In the genomic region with DNA sequence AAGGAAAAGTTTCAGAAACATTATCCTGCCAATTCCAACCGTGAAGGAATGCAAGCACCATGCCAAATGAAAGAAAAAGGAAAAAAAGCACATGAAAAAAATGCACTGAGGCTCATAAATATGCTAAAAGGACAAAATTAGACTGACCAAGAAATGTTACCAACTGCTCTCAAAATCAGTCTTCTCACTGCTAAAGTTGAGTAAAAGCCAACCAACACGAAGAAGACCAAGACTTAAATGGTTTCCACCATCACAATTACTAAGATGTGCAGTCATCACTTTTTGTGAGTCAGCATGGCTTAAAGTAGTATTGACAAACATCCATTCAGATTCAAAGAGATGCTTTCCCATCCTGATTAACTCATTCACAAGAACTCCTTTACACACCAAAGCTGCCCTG, we compare ENCODE assay signal across 33 cellular contexts. TPM values are rescaled to one million over a fixed set of nuclear protein-coding genes. Genes with fewer than 3 reads are reported as not detected.
A peak's percentile ranks its signal among the peaks of the same experiment; 100 is the strongest.
DNase-seq lines count a peak whose midpoint lies in the region; ATAC-seq, FAIRE-seq and TF ChIP-seq lines count a peak whose summit lies in the region.
"Had no signal": no experiment of that assay in that cellular context is flagged by ENCODE, and none has a peak within 500 bp of the region (broad histone marks: within the 10 kb centered on the region; RNA-seq: fewer than 3 reads in every experiment).

No MANE protein-coding gene starts in this region.

- no peak overlapping the region for H2BK5ac ChIP-seq in mesendoderm (ENCODE audit: low read length)

- H3K79me2 ChIP-seq in mesendoderm (ENCODE audit: control insufficient read depth, insufficient read depth, low read length): no peaks in the 10 kb centered on the region

- no peak overlapping the region for H3K4me3 Mint-ChIP-seq in activated naive CD8-positive, alpha-beta T cell treated with anti-CD3 and anti-CD28 coated beads, Interleukin-2, amount 50 U/mL, for 24 hours
- H3K4me3 Mint-ChIP-seq: IgD-negative memory B cell; natural killer cell treated with Interleukin-12 subunit alpha and Interleukin-12 subunit beta and Interleukin-15 and Interleukin-18, amount 100 ng/mL, for 72 hours had no signal

- H3K4me1 ChIP-seq in A549 (no peaks in the 10 kb centered on the region), mesendoderm (ENCODE audit: control insufficient read depth, low read depth, low read length) (no peaks in the 10 kb centered on the region)
- H3K4me1 ChIP-seq: ascending aorta, Caco-2, lower lobe of right lung, tibial nerve had no signal

- no peak overlapping the region for H3K27ac Mint-ChIP-seq in activated naive CD8-positive, alpha-beta T cell treated with anti-CD3 and anti-CD28 coated beads, Interleukin-2, amount 50 U/mL, for 24 hours
- H3K27ac Mint-ChIP-seq: activated naive CD4-positive, alpha-beta T cell treated with anti-CD3 and anti-CD28 coated beads, Interleukin-2, amount 50 U/mL, for 72 hours; natural killer cell treated with Interleukin-12 subunit alpha and Interleukin-12 subunit beta and Interleukin-15 and Interleukin-18, amount 100 ng/mL, for 72 hours had no signal

- 0% methylated on average over 2 of the region's 2 CpGs for whole genome bisulfite sequencing in A549 (ENCODE audit: missing lambda C conversion rate)
- no CpG with 5 or more reads among the region's 2 CpGs for WGBS in mesendoderm (ENCODE audit: extremely low coverage, insufficient coverage, low lambda C conversion rate)

- DNase-seq in A549 (ENCODE audit: low read depth in 1 of 2, low spot score in 1 of 2): no peak
- DNase-seq in EH (ENCODE audit: low read depth): peak; percentile 66
- peak; percentile 60 for DNase-seq in astrocyte of the cerebellum (ENCODE audit: low read depth)
- DNase-seq in fibroblast of pulmonary artery (ENCODE audit: low read depth): peak; percentile 14
- DNase-seq in mesendoderm: no peak
- no peak for DNase-seq in activated naive CD8-positive, alpha-beta T cell treated with anti-CD3 and anti-CD28 coated beads, Interleukin-2, amount 50 U/mL, for 24 hours
- DNase-seq in D341Med (ENCODE audit: low spot score): no peak
- DNase-seq: activated CD4-positive, alpha-beta T cell treated with anti-CD3 and anti-CD28 coated beads, Interleukin-2, amount 50 U/mL, for 4 hours; activated CD8-positive, alpha-beta memory T cell treated with anti-CD3 and anti-CD28 coated beads, Interleukin-2, amount 50 U/mL, for 48 hours; Caco-2; DMS79; dorsolateral prefrontal cortex; GF-D8; head of caudate nucleus; lower lobe of right lung; mucosa of descending colon; NCI-H1105; NCI-H2029 treated with DMSO at 0.1 percent for 48 hours; NCI-H2227 treated with DMSO at 0.1 percent for 48 hours; NCI-H526 treated with DMSO at 0.1 percent for 48 hours; SHP77 treated with DMSO at 0.1 percent for 48 hours; small intestine; stimulated activated CD4-positive, alpha-beta T cell treated with anti-CD3 and anti-CD28 coated beads, Interleukin-2, amount 100 ng/mL, for 24 hours; T-helper 9 cell had no signal

- no peak overlapping the region for H3K9ac ChIP-seq in mesendoderm (ENCODE audit: low read length)

- H3K18ac ChIP-seq in mesendoderm (ENCODE audit: low read length): no peak overlapping the region

- no peak for FAIRE-seq in A549 (lab: Jason Lieb, UNC)
- FAIRE-seq: H1, small intestine had no signal

- no peak for TF ChIP-seq RAD21 in A549 (conservative IDR thresholded peaks at IDR 0.05 in 1 of 2, IDR thresholded peaks at IDR 0.05 in 1 of 2)

- no peaks in the 10 kb centered on the region for H3K79me1 ChIP-seq in mesendoderm (ENCODE audit: low read length)

- no peak for TF ChIP-seq EP300 in A549 (IDR thresholded peaks at IDR 0.05)

- no peak overlapping the region for H3K56ac ChIP-seq in mesendoderm (ENCODE audit: low read length)

- no peak for TF ChIP-seq CTCF in A549 (IDR thresholded peaks at IDR 0.05)
- no peak for TF ChIP-seq CTCF in astrocyte of the cerebellum (IDR thresholded peaks at IDR 0.05; ENCODE audit: low read depth, low read length, missing control alignments)
- no peak for TF ChIP-seq CTCF in fibroblast of pulmonary artery (IDR thresholded peaks at IDR 0.05; ENCODE audit: low read length, missing control alignments)

- H3K27me3 ChIP-seq in mesendoderm (ENCODE audit: insufficient read depth, low read length, poor library complexity): no peaks in the 10 kb centered on the region
- H3K27me3 ChIP-seq: ascending aorta, dorsolateral prefrontal cortex, tibial nerve had no signal

- no peak overlapping the region for H4K5ac ChIP-seq in mesendoderm (ENCODE audit: low read length)

- H3K36me3 ChIP-seq in mesendoderm (ENCODE audit: control insufficient read depth, insufficient read depth, low read length): no peaks in the 10 kb centered on the region
- H3K36me3 ChIP-seq: ascending aorta, lower lobe of right lung, tibial nerve had no signal

- no peaks in the 10 kb centered on the region for H3K27me3 Mint-ChIP-seq in activated naive CD8-positive, alpha-beta T cell treated with anti-CD3 and anti-CD28 coated beads, Interleukin-2, amount 50 U/mL, for 24 hours
- H3K27me3 Mint-ChIP-seq: IgD-negative memory B cell had no signal

- H3K23ac ChIP-seq in mesendoderm (ENCODE audit: low read length): no peak overlapping the region

- POLR2A ChIA-PET in A549 (lab: Yijun Ruan, JAX): no interaction called here

- H3K4me3 ChIP-seq in A549: no peak overlapping the region
- no peak overlapping the region for H3K4me3 ChIP-seq in astrocyte of the cerebellum (ENCODE audit: low read depth, low read length)
- no peak overlapping the region for H3K4me3 ChIP-seq in fibroblast of pulmonary artery (replicated peaks; ENCODE audit: low read depth, low read length)
- H3K4me3 ChIP-seq in mesendoderm (ENCODE audit: low read length): no peak overlapping the region
- H3K4me3 ChIP-seq: ascending aorta, dorsolateral prefrontal cortex, lower lobe of right lung, mucosa of descending colon, tibial nerve had no signal

- TF ChIP-seq POLR2A in A549 (IDR thresholded peaks at IDR 0.05; ENCODE audit: low read length) (no peak), GM18505 (IDR thresholded peaks at IDR 0.05; ENCODE audit: borderline replicate concordance, extremely low read depth, insufficient read depth, insufficient read length) (no peak)

- H3K4ac ChIP-seq in mesendoderm (ENCODE audit: low read depth, low read length): no peak overlapping the region

- H3K9me3 Mint-ChIP-seq in activated naive CD8-positive, alpha-beta T cell treated with anti-CD3 and anti-CD28 coated beads, Interleukin-2, amount 50 U/mL, for 24 hours: peaks cover 11% of the 10 kb centered on the region

- ATAC-seq in A549 (no peak), GM18505 (IDR thresholded peaks at IDR 0.05; ENCODE audit: unreplicated experiment) (no peak)
- ATAC-seq in activated naive CD8-positive, alpha-beta T cell treated with anti-CD3 and anti-CD28 coated beads, Interleukin-2, amount 50 U/mL, for 24 hours: no peak
- ATAC-seq: lower lobe of right lung; mucosa of descending colon; natural killer cell treated with Interleukin-12 subunit alpha and Interleukin-12 subunit beta and Interleukin-15 and Interleukin-18, amount 100 ng/mL, for 72 hours; Panc1 had no signal

- H3K9me3 ChIP-seq in A549: no peaks in the 10 kb centered on the region
- H3K9me3 ChIP-seq: Caco-2 had no signal

- H3K4me2 ChIP-seq in A549 (no peak overlapping the region), mesendoderm (ENCODE audit: low read length) (no peak overlapping the region)

- H3K27ac ChIP-seq in A549 (no peak overlapping the region), mesendoderm (ENCODE audit: low read depth, low read length) (no peak overlapping the region)
- H3K27ac ChIP-seq: ascending aorta, C4-2B, dorsolateral prefrontal cortex, lower lobe of right lung, tibial nerve had no signal

- no peak overlapping the region for H4K8ac ChIP-seq in mesendoderm (ENCODE audit: low read depth, low read length)

- no peak overlapping the region for H2AK5ac ChIP-seq in mesendoderm (ENCODE audit: low read length)

- CTCF ChIA-PET in A549 (lab: Yijun Ruan, JAX): no interaction called here

- H3K36me3 Mint-ChIP-seq in activated naive CD8-positive, alpha-beta T cell treated with anti-CD3 and anti-CD28 coated beads, Interleukin-2, amount 50 U/mL, for 24 hours (ENCODE audit: low read depth): peaks cover 6% of the 10 kb centered on the region
- H3K36me3 Mint-ChIP-seq: IgD-negative memory B cell had no signal

- H2BK15ac ChIP-seq in mesendoderm (replicated peaks; ENCODE audit: low read depth): no peak overlapping the region

- no peaks in the 10 kb centered on the region for H3K4me1 Mint-ChIP-seq in activated naive CD8-positive, alpha-beta T cell treated with anti-CD3 and anti-CD28 coated beads, Interleukin-2, amount 50 U/mL, for 24 hours

- no peak overlapping the region for H2BK120ac ChIP-seq in mesendoderm (ENCODE audit: low read depth, low read length)

- in situ Hi-C loops in astrocyte of the cerebellum (cut with HindIII; ENCODE audit: low sequenced_read_pairs): no loop called here

TF ChIP-seq in A549, 52 proteins besides CTCF, POLR2A, EP300 and RAD21:
- TF ChIP-seq MAFK (IDR thresholded peaks at IDR 0.05; ENCODE audit: partially characterized antibody) (peak; percentile 29), CHD4 (IDR thresholded peaks at IDR 0.05; ENCODE audit: borderline replicate concordance) (no peak)

RNA-seq across cellular contexts. Expression of gene CDYL2, which starts 16.4 kb away (rescaled TPM):
- polyA plus RNA-seq in A549 (2011; rRNA removed) (0.09 and 0.10 TPM in 2 replicates), A549 (2017; fragmentation: RNase III; extraction: RNeasy Plus Mini Kit Qiagen cat#74134 plus additional on column Dnase treatment) (0.03 to 0.07 TPM (median 0.05 TPM) in 3 replicates)
- 0.04 TPM in 2 replicates for polyA plus RNA-seq in A549 (2012; cell fraction: cytosol; rRNA removed)
- 0.05 and 0.07 TPM in 2 replicates for polyA plus RNA-seq in A549 (2012; cell fraction: nucleus; rRNA removed)
- polyA minus RNA-seq in A549 (2011; rRNA and poly(A)+ RNA removed): 0.19 and 0.95 TPM in 2 replicates
- 1.4 TPM for polyA plus RNA-seq in mesendoderm (2013, experiment 1 of 2)
- polyA plus RNA-seq in mesendoderm (2013, experiment 2 of 2): 1.2 TPM

Comparison
In these comparisons a context has a peak if more than half of its experiments do, and no peak if none do; other contexts are left out.
1. DNase-seq: peak in EH (single experiment), astrocyte of the cerebellum (single experiment) and fibroblast of pulmonary artery (single experiment); none in A549 (0 of 2), mesendoderm (single experiment), activated naive CD8-positive, alpha-beta T cell treated with anti-CD3 and anti-CD28 coated beads, Interleukin-2, amount 50 U/mL, for 24 hours (single experiment) and D341Med (single experiment).